In genomic region chr10:13054844-13055243, GRCh38 we compare ENCODE assay signal across 1 cellular context.
A peak's percentile ranks its signal among the peaks of the same experiment; 100 is the strongest.
TF ChIP-seq lines count a peak whose summit lies in the region.

No MANE protein-coding gene starts in this region.

TF ChIP-seq in GM12878, 131 proteins besides CTCF, POLR2A, EP300 and RAD21:
- TF ChIP-seq ZSCAN29 (IDR thresholded peaks at IDR 0.05) (no peak), NR2F1 (conservative IDR thresholded peaks at IDR 0.05) (peak; percentile 53)
